17 cellular contexts compared by ENCODE assay signal in genomic region chr6:46626976-46627375, GRCh38. TPM values are rescaled to one million over a fixed set of nuclear protein-coding genes. Genes with fewer than 3 reads are reported as not detected.
"Had no signal": no experiment of that assay in that cellular context is flagged by ENCODE, and none has a peak within 500 bp of the region (broad histone marks: within the 10 kb centered on the region; RNA-seq: fewer than 3 reads in every experiment).

No MANE protein-coding gene starts in this region.

- H3K27me3 ChIP-seq: Peyer's patch, SJSA1 had no signal

- H3K4me3 ChIP-seq: PC-9, Peyer's patch, SJSA1, SK-N-MC had no signal

- H3K36me3 ChIP-seq: Peyer's patch, SJSA1 had no signal

- H3K9me3 ChIP-seq: Peyer's patch, SJSA1 had no signal

- H2AFZ ChIP-seq: PC-9 had no signal

- H3K27ac ChIP-seq: PC-9, Peyer's patch, SJSA1, SK-N-MC had no signal

- ATAC-seq: Right ventricle myocardium inferior had no signal

- DNase-seq: NCI-H1092 treated with DMSO at 0.1 percent for 48 hours, NCI-H1436, NCI-H187, NCI-H2029, NCI-H2081 treated with DMSO at 0.1 percent for 48 hours, NCI-H2171, NCI-H226, NCI-H510A, NCI-H524 treated with DMSO at 0.1 percent for 48 hours, Peyer's patch, SIG-M5 had no signal

- H3K4me1 ChIP-seq: Peyer's patch, SJSA1 had no signal

RNA-seq across cellular contexts. Expression of gene CYP39A1, which starts 25.6 kb away (rescaled TPM):
- total RNA-seq: HepG2, IMR-90 had no signal

RNA-seq across cellular contexts. Expression of gene SLC25A27, which starts 25.8 kb away (rescaled TPM):
- total RNA-seq: IMR-90 had no signal
